In the genomic region with DNA sequence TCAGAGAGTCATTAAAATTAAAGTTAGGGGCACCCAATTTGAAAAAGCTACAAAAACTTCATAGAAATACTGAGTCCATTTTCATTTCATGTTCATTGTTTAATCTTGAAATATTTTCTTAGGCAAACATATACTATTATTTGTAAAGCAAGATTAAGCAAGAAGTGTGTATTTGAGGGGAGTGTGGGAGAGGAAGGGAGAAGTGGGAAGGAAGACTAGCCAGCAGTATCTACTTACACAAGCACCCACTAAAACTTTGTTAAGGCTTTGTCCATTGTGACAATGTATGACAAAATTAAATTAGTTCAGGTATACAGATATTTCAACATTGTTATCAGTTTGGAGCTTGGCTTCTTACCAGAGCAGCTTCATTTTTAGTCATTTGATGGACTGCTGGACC, we compare ENCODE assay signal across 1 cellular context.
TF ChIP-seq lines count a peak whose summit lies in the region.

No MANE protein-coding gene starts in this region.

TF ChIP-seq in HepG2, 621 proteins besides CTCF, POLR2A, EP300 and RAD21 (continued from another document):
- TF ChIP-seq, protein P1, sequence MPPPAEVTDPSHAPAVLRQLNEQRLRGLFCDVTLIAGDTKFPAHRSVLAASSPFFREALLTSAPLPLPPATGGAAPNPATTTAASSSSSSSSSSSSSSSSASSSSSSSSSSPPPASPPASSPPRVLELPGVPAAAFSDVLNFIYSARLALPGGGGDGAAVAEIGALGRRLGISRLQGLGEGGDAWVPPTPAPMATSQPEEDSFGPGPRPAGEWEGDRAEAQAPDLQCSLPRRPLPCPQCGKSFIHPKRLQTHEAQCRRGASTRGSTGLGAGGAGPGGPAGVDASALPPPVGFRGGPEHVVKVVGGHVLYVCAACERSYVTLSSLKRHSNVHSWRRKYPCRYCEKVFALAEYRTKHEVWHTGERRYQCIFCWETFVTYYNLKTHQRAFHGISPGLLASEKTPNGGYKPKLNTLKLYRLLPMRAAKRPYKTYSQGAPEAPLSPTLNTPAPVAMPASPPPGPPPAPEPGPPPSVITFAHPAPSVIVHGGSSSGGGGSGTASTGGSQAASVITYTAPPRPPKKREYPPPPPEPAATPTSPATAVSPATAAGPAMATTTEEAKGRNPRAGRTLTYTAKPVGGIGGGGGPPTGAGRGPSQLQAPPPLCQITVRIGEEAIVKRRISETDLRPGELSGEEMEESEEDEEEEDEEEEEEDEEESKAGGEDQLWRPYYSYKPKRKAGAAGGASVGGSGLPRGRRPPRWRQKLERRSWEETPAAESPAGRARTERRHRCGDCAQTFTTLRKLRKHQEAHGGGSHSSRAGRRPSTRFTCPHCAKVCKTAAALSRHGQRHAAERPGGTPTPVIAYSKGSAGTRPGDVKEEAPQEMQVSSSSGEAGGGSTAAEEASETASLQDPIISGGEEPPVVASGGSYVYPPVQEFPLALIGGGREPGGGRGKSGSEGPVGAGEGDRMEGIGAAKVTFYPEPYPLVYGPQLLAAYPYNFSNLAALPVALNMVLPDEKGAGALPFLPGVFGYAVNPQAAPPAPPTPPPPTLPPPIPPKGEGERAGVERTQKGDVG (CRISPR knock-in tag; IDR thresholded peaks at IDR 0.05; ENCODE audit: borderline replicate concordance), result no peak
- TF ChIP-seq, protein P2, sequence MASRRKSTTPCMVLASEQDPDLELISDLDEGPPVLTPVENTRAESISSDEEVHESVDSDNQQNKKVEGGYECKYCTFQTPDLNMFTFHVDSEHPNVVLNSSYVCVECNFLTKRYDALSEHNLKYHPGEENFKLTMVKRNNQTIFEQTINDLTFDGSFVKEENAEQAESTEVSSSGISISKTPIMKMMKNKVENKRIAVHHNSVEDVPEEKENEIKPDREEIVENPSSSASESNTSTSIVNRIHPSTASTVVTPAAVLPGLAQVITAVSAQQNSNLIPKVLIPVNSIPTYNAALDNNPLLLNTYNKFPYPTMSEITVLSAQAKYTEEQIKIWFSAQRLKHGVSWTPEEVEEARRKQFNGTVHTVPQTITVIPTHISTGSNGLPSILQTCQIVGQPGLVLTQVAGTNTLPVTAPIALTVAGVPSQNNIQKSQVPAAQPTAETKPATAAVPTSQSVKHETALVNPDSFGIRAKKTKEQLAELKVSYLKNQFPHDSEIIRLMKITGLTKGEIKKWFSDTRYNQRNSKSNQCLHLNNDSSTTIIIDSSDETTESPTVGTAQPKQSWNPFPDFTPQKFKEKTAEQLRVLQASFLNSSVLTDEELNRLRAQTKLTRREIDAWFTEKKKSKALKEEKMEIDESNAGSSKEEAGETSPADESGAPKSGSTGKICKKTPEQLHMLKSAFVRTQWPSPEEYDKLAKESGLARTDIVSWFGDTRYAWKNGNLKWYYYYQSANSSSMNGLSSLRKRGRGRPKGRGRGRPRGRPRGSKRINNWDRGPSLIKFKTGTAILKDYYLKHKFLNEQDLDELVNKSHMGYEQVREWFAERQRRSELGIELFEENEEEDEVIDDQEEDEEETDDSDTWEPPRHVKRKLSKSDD (CRISPR knock-in tag; IDR thresholded peaks at IDR 0.05; ENCODE audit: low read depth), result no peak
TF ChIP-seq in HepG2: peak in this region for 0.
